In the genomic region with DNA sequence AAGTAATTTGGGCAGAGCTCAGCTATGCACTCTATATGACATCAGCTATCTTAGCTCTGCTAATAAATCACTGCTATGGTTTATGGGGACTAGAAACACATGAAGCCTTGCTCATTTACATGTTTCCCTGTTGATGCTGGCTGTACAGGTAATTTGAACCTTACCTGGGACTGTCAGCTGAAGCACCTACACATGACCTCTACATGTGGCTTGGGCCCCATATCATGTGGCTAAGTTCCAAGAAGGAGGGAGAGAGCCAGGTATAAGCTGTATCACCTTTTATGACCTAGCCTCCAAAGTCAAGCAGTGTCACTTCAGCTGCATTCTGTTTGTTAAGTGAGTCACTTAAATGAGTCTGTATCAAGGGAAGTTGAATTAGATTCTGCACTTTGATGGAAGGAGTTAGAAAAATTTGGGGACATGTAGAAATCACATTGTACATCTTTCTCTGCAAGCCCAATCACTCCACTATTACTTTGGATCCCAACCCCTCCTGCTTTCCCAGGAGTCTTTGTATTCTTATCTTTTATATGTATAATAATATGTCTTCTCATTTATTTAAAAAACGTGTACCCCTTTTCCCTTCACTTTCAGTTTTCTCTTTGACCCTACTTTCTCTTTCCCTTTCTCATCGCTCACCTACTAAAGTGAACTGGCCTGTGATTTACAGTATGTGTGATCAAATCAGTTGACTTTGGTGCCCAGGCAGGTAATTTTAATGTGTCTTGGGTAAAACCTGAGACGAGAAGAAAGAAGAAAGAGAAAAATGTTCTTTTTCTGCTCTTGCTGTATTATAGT, we compare ENCODE assay signal across 9 cellular contexts. TPM values are rescaled to one million over a fixed set of nuclear protein-coding genes. Genes with fewer than 3 reads are reported as not detected.
DNase-seq lines count a peak whose midpoint lies in the region; ATAC-seq and TF ChIP-seq lines count a peak whose summit lies in the region.
"Had no signal": no experiment of that assay in that cellular context is flagged by ENCODE, and none has a peak within 500 bp of the region (broad histone marks: within the 10 kb centered on the region; RNA-seq: fewer than 3 reads in every experiment).

No MANE protein-coding gene starts in this region.

- H3K4me3 ChIP-seq in GM12864 (ENCODE audit: low read depth, low read length) (peak overlapping the region; percentile 21; the same call in 1 of the 2 replicates), hepatocyte (no peak overlapping the region), WERI-Rb-1 (ENCODE audit: low read depth, low read length) (no peak overlapping the region)
- H3K4me3 ChIP-seq: suprapubic skin had no signal

- no peak overlapping the region for H3K4me2 ChIP-seq in hepatocyte

- H3K27me3 ChIP-seq in hepatocyte (no peaks in the 10 kb centered on the region), WERI-Rb-1 (ENCODE audit: insufficient read depth, low read depth, severe bottlenecking) (no peaks in the 10 kb centered on the region)
- H3K27me3 ChIP-seq: suprapubic skin had no signal

- 94% methylated on average over 3 of the region's 3 CpGs for WGBS in hepatocyte (ENCODE audit: low lambda C conversion rate, missing lambda C conversion rate)

- no peaks in the 10 kb centered on the region for H3K4me1 ChIP-seq in hepatocyte (ENCODE audit: insufficient read depth)
- H3K4me1 ChIP-seq: suprapubic skin had no signal

- H3K27ac ChIP-seq in hepatocyte (peak overlapping the region; percentile 18), WERI-Rb-1 (no peak overlapping the region)
- H3K27ac ChIP-seq: suprapubic skin had no signal

- H3K9me2 ChIP-seq in hepatocyte (replicated peaks; ENCODE audit: insufficient read depth) = no peaks in the 10 kb centered on the region

- DNase-seq in GM12864 (ENCODE audit: low read depth) (no peak), HT-29 (ENCODE audit: low spot score) (peak; percentile 16), hepatocyte (ENCODE audit: low spot score) (peak; percentile 49), WERI-Rb-1 (no peak), HK-2 (ENCODE audit: unreplicated experiment) (no peak), NCI-H1930 (lab: John Stamatoyannopoulos, UW) (no peak)
- no peak for DNase-seq in stimulated activated CD4-positive, alpha-beta T cell treated with anti-CD3 and anti-CD28 coated beads, Interleukin-2, amount 100 ng/mL, for 48 hours

- TF ChIP-seq CTCF in GM12864 (IDR thresholded peaks at IDR 0.05; ENCODE audit: low read depth, low read length, missing control alignments) = no peak
- no peak for TF ChIP-seq CTCF in hepatocyte (IDR thresholded peaks at IDR 0.05; ENCODE audit: poor library complexity)
- no peak for TF ChIP-seq CTCF in WERI-Rb-1 (IDR thresholded peaks at IDR 0.05; ENCODE audit: low read depth, low read length)

- H4K20me1 ChIP-seq in hepatocyte (ENCODE audit: insufficient read depth, poor library complexity, severe bottlenecking) = no peaks in the 10 kb centered on the region

- H3K9me3 ChIP-seq in hepatocyte (ENCODE audit: low read depth) (no peaks in the 10 kb centered on the region), WERI-Rb-1 (ENCODE audit: severe bottlenecking) (no peaks in the 10 kb centered on the region)
- H3K9me3 ChIP-seq: suprapubic skin had no signal

- ATAC-seq in GM21423 (IDR thresholded peaks at IDR 0.05; ENCODE audit: unreplicated experiment) = peak; percentile 60

- no peaks in the 10 kb centered on the region for H3K36me3 ChIP-seq in hepatocyte (replicated peaks; ENCODE audit: insufficient read depth, low read depth)
- H3K36me3 ChIP-seq in WERI-Rb-1 = no peaks in the 10 kb centered on the region; the same call in 1 of the 2 replicates
- H3K36me3 ChIP-seq: suprapubic skin had no signal

- peaks cover 25% of the 10 kb centered on the region for H3K79me2 ChIP-seq in hepatocyte

- no peak overlapping the region for H2AFZ ChIP-seq in hepatocyte

RNA-seq across cellular contexts. Expression of gene PRKACB, which starts 53.4 kb away (rescaled TPM):
- 0.51 and 0.86 TPM in 2 replicates for total RNA-seq in HT-29 (2014; rRNA removed; shearing (Covaris generic))
- total RNA-seq in hepatocyte = 28.7 and 29.5 TPM in 2 replicates
- polyA plus RNA-seq in hepatocyte = 8.6 and 14.0 TPM in 2 replicates

Comparison
In these comparisons a context has a peak if more than half of its experiments do, and no peak if none do; other contexts are left out.
1. DNase-seq: peak in HT-29 (single experiment) and hepatocyte (single experiment); none in GM12864 (single experiment), stimulated activated CD4-positive, alpha-beta T cell treated with anti-CD3 and anti-CD28 coated beads, Interleukin-2, amount 100 ng/mL, for 48 hours (0 of 2), WERI-Rb-1 (single experiment), HK-2 (single experiment) and NCI-H1930 (0 of 2).
2. RNA of gene PRKACB, which starts 53.4 kb away (total RNA-seq): 28.7 to 29.5 TPM in hepatocyte; 0.51 to 0.86 TPM in HT-29; every median in the first group is over 10 times any median in the second.